ENCODE assay signal across 8 cellular contexts in the genomic region with DNA sequence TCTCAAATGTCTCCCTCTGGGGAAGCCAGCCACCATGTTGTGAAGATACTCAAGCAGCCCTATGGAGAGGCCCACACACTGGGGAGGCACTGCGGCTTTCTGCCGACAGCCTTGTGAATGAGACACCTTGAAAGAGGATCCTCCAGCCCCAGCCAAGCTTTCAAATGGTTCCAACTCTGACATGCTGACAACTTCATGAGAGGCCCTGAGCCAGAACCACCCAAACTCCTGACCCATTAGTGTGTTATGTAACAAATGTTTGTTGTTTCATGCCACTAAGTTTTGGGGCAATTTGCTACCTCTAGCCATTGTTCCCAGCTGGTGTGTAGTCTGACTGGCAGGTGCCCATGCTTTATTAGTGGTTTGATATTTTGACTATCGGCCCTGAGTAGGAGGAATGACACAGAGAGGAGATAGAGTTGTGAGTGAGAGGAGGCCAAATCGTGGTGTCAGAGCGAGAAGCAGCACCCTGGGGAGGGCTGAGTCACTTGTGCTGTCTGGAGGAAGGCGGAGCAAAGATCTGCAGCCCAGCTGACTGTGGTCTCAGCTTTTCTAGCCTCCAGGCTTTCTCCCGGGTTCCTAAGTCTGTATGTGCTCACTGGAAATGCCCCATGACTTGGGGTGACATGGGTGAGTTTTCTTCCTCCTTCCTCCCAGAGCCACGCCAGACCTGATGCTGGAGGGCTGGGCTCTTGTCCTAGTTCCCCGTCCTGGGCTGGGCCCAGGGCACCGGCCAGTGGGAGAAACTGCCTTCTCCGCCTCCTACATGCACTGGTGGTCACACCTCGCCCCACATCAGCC. TPM values are rescaled to one million over a fixed set of nuclear protein-coding genes. Genes with fewer than 3 reads are reported as not detected.
DNase-seq lines count a peak whose midpoint lies in the region; ATAC-seq, FAIRE-seq and TF ChIP-seq lines count a peak whose summit lies in the region.

No MANE protein-coding gene starts in this region.

- peak; percentile 59 for ATAC-seq in GM18498 (IDR thresholded peaks at IDR 0.05; ENCODE audit: unreplicated experiment)
- peak; percentile 56 for ATAC-seq in HG02678 (IDR thresholded peaks at IDR 0.05; ENCODE audit: unreplicated experiment)
- ATAC-seq in pancreas = peak in 3 of 4 donors; percentile 40 to 77 (median 67)
- ATAC-seq in upper lobe of left lung (ENCODE audit: low FRiP score in 2 of 2) = peak; percentile 87 to 92

- 69 to 78% methylated on average over 12 of the region's 12 CpGs for whole genome bisulfite sequencing in pancreas, 2 donors
- WGBS in upper lobe of left lung, 2 donors = 42 to 56% methylated on average over 10 to 12 of the region's 12 CpGs

- DNase-seq in NCI-H526 (lab: John Stamatoyannopoulos, UW) = peak; percentile 45 to 74
- DNase-seq in activated CD8-positive, alpha-beta memory T cell treated with anti-CD3 and anti-CD28 coated beads for 48 hours (ENCODE audit: low read depth in 2 of 3, low spot score in 2 of 3) = peak in 2 of 3 experiments; percentile 48 to 51
- peak; percentile 80 for DNase-seq in epithelial cell of prostate (ENCODE audit: low read depth, low spot score)
- peak in 2 of 6 donors; percentile 57 to 58 for DNase-seq in pancreas
- peak; percentile 72 to 87 for DNase-seq in upper lobe of left lung
- DNase-seq in NCI-H748 (lab: John Stamatoyannopoulos, UW; ENCODE audit: unreplicated experiment) = no peak

- intact Hi-C loops in pancreas (cut with DNase I) = no loop called here

- H3K36me3 ChIP-seq in pancreas (no peaks in the 10 kb centered on the region), upper lobe of left lung (no peaks in the 10 kb centered on the region)

- no peak for FAIRE-seq in pancreas (lab: Jason Lieb, UNC)

- H3K9me3 ChIP-seq in pancreas = no peaks in the 10 kb centered on the region
- H3K9me3 ChIP-seq in upper lobe of left lung = no peaks in the 10 kb centered on the region

- no peak for TF ChIP-seq EP300 in upper lobe of left lung (IDR thresholded peaks at IDR 0.05)

- TF ChIP-seq POLR2A in upper lobe of left lung (IDR thresholded peaks at IDR 0.05) = peak in 1 of 4 donors; percentile 86

- H3K4me3 ChIP-seq in pancreas (no peak overlapping the region), upper lobe of left lung (peak overlapping the region in 1 of 4 donors; percentile 32)

- H3K4me1 ChIP-seq in pancreas (peaks cover 0 to 3% (median 0%) of the 10 kb centered on the region in 3 donors), upper lobe of left lung (peaks cover 6 to 32% (median 29%) of the 10 kb centered on the region in 4 donors)

- H3K27me3 ChIP-seq in pancreas (no peaks in the 10 kb centered on the region), upper lobe of left lung (no peaks in the 10 kb centered on the region)

- H3K27ac ChIP-seq in epithelial cell of prostate (no peak overlapping the region), pancreas (peak overlapping the region in 2 of 4 donors; percentile 40 to 47), upper lobe of left lung (peak overlapping the region; percentile 27 to 89 (median 72))

- no peak for TF ChIP-seq CTCF in pancreas (IDR thresholded peaks at IDR 0.05)
- TF ChIP-seq CTCF in upper lobe of left lung (IDR thresholded peaks at IDR 0.05) = no peak

RNA-seq across cellular contexts. Expression of a gene that starts 56.8 kb away (rescaled TPM):
- total RNA-seq in pancreas = 1 to 10 TPM in 1 of 6 donors, under 1 TPM in 4, not detected in 1; 0.12 to 1.1 (median 0.88) TPM
- under 1 TPM; 0.54 to 0.65 TPM for polyA plus RNA-seq in pancreas
- 10 to 100 TPM in 1 of 6 donors, 1 to 10 TPM in 3, under 1 TPM in 2; 0.76 to 31.4 (median 2.6) TPM for total RNA-seq in upper lobe of left lung
